28 cellular contexts compared by ENCODE assay signal in genomic region chr6:31285982-31286381, GRCh38.
"Had no signal": no experiment of that assay in that cellular context is flagged by ENCODE, and none has a peak within 500 bp of the region (broad histone marks: within the 10 kb centered on the region; RNA-seq: fewer than 3 reads in every experiment).

No MANE protein-coding gene starts in this region.

- H3K27ac ChIP-seq: adrenal gland, body of pancreas, colonic mucosa, epithelial cell of prostate, esophagus squamous epithelium, gastroesophageal sphincter had no signal

- H3K4me1 ChIP-seq: adrenal gland, body of pancreas, colonic mucosa, esophagus squamous epithelium, gastroesophageal sphincter had no signal

- H3K9me3 ChIP-seq: adrenal gland, body of pancreas, colonic mucosa, esophagus squamous epithelium, gastroesophageal sphincter had no signal

- H3K36me3 ChIP-seq: adrenal gland, colonic mucosa, esophagus squamous epithelium, gastroesophageal sphincter had no signal

- DNase-seq: activated CD4-positive, alpha-beta memory T cell treated with anti-CD3 and anti-CD28 coated beads for 36 hours; activated CD4-positive, alpha-beta T cell treated with anti-CD3 and anti-CD28 coated beads for 36 hours; activated CD4-positive, alpha-beta T cell treated with anti-CD3 and anti-CD28 coated beads, Interleukin-2, amount 10 ng/mL, durations not matched to agents 24 days and 14 days; activated CD4-positive, CD25-positive, alpha-beta regulatory T cell; activated CD4-positive, CD25-positive, alpha-beta regulatory T cell treated with anti-CD3 and anti-CD28 coated beads, Interleukin-2, amount 50 U/mL, for 72 hours; activated CD8-positive, alpha-beta memory T cell treated with anti-CD3 and anti-CD28 coated beads, Interleukin-2, amount 10 ng/mL, durations not matched to agents 7 days and 5 days; activated CD8-positive, alpha-beta memory T cell treated with anti-CD3 and anti-CD28 coated beads, Interleukin-2, amount 50 U/mL, for 4 hours; activated CD8-positive, alpha-beta T cell treated with anti-CD3 and anti-CD28 coated beads, Interleukin-2, amount 10 ng/mL, durations not matched to agents 7 days and 5 days; activated effector memory CD4-positive, alpha-beta T cell treated with anti-CD3 and anti-CD28 coated beads, Interleukin-2, amount 50 U/mL, for 16 hours; activated naive CD4-positive, alpha-beta T cell treated with anti-CD3 and anti-CD28 coated beads for 36 hours; activated naive CD8-positive, alpha-beta T cell treated with anti-CD3 and anti-CD28 coated beads for 36 hours; activated naive CD8-positive, alpha-beta T cell treated with anti-CD3 and anti-CD28 coated beads, Interleukin-2, amount 50 U/mL, for 24 hours; activated T-cell treated with anti-CD3 and anti-CD28 coated beads, Interleukin-2, amount 50 U/mL, for 1 hour; activated T-cell treated with anti-CD3 and anti-CD28 coated beads, Interleukin-2, amount 50 U/mL, for 48 hours; adrenal gland; amygdala; aorta; body of pancreas; central memory CD4-positive, alpha-beta T cell; cerebellar nuclear complex; colonic mucosa; effector CD8-positive, alpha-beta T cell; esophagus squamous epithelium; foreskin melanocyte had no signal

- H3K4me3 ChIP-seq: adrenal gland, body of pancreas, colonic mucosa, esophagus squamous epithelium, gastroesophageal sphincter had no signal

- FAIRE-seq: endometrium, endothelial cell of umbilical vein had no signal

- H3K27me3 ChIP-seq: adrenal gland, body of pancreas, colonic mucosa, gastroesophageal sphincter had no signal

- ATAC-seq: activated CD4-positive, alpha-beta T cell treated with anti-CD3 and anti-CD28 coated beads for 36 hours; activated CD8-positive, alpha-beta memory T cell treated with anti-CD3 and anti-CD28 coated beads, Interleukin-2, amount 10 ng/mL, durations not matched to agents 7 days and 5 days; activated CD8-positive, alpha-beta T cell treated with anti-CD3 and anti-CD28 coated beads, Interleukin-2, amount 10 ng/mL, durations not matched to agents 7 days and 5 days; activated naive CD8-positive, alpha-beta T cell treated with anti-CD3 and anti-CD28 coated beads, Interleukin-2, amount 50 U/mL, for 24 hours; body of pancreas; gastroesophageal sphincter had no signal
